ENCODE assay signal across 8 cellular contexts in genomic region chr19:49019242-49019932, GRCh38. TPM values are rescaled to one million over a fixed set of nuclear protein-coding genes. Genes with fewer than 3 reads are reported as not detected.
DNase-seq lines count a peak whose midpoint lies in the region; ATAC-seq, FAIRE-seq and TF ChIP-seq lines count a peak whose summit lies in the region.

No MANE protein-coding gene starts in this region.

- no peak for TF ChIP-seq POLR2A in GM12892 (IDR thresholded peaks at IDR 0.05; ENCODE audit: low read depth, low read length)
- TF ChIP-seq POLR2A in H1 (IDR thresholded peaks at IDR 0.05; ENCODE audit: control extremely low read depth in 1 of 2, low read depth in 2 of 2, low read length in 2 of 2): no peak

- H3K4ac ChIP-seq in H1 (replicated peaks; ENCODE audit: insufficient read length, low read depth, low read length): no peak overlapping the region

- no peak overlapping the region for H4K8ac ChIP-seq in H1 (ENCODE audit: extremely low read depth, insufficient read depth, low read length)

- no peak overlapping the region for H4K91ac ChIP-seq in H1 (replicated peaks; ENCODE audit: insufficient read length, low read length)

- H3K4me2 ChIP-seq in H1 (ENCODE audit: insufficient read depth in 1 of 2, low read depth in 2 of 2, low read length in 2 of 2): peak overlapping the region; percentile 31 to 78; a peak in 3 of 4 replicates

- peaks cover 0 to 17% (median 8%) of the 10 kb centered on the region in 4 experiments; a peak in 5 of 7 replicates for H3K4me1 ChIP-seq in H1 (replicated peaks in 1 of 4; ENCODE audit: control insufficient read depth in 3 of 4, insufficient read depth in 4 of 4, low read length in 3 of 4)

- H2BK20ac ChIP-seq in H1 (ENCODE audit: low read length): no peak overlapping the region

- H2BK15ac ChIP-seq in H1 (ENCODE audit: low read length): no peak overlapping the region

- no peak overlapping the region for H2AK5ac ChIP-seq in H1 (ENCODE audit: low read depth, low read length)

- peak overlapping the region; percentile 82 for H3K4me3 Mint-ChIP-seq in activated CD4-positive, alpha-beta memory T cell treated with anti-CD3 and anti-CD28 coated beads, Interleukin-2, amount 10 ng/mL, durations not matched to agents 7 days and 5 days

- FAIRE-seq in GM12892 (lab: Jason Lieb, UNC): no peak
- no peak for FAIRE-seq in H1 (lab: Jason Lieb, UNC)

- peak; percentile 70 for DNase-seq in GM12892 (ENCODE audit: insufficient read length)
- DNase-seq in NCI-H2107 treated with DMSO at 0.1 percent for 48 hours (lab: John Stamatoyannopoulos, UW; ENCODE audit: unreplicated experiment): peak; percentile 20
- DNase-seq in activated CD4-positive, alpha-beta memory T cell treated with anti-CD3 and anti-CD28 coated beads, Interleukin-2, amount 10 ng/mL, durations not matched to agents 7 days and 5 days: peak; percentile 71
- DNase-seq in H1 (ENCODE audit: low read depth in 1 of 2, low spot score in 2 of 2): peak; percentile 29 to 92
- peak; percentile 22 for DNase-seq in myocyte (ENCODE audit: low read depth)
- DNase-seq in stimulated activated naive CD8-positive, alpha-beta T cell treated with anti-CD3 and anti-CD28 coated beads, Interleukin-15, Interleukin-2, amounts not matched to agents 100 U/mL and 50 U/mL, for 24 hours: peak; percentile 74

- no peak overlapping the region for H3K9ac ChIP-seq in H1 (replicated peaks in 1 of 4; ENCODE audit: extremely low read depth in 1 of 4, low read depth in 3 of 4, low read length in 3 of 4)

- H3K79me2 ChIP-seq in H1 (ENCODE audit: control insufficient read depth in 1 of 2, insufficient read depth in 2 of 2, low read length in 2 of 2): no peaks in the 10 kb centered on the region

- H3K9me3 ChIP-seq in H1 (ENCODE audit: insufficient read depth in 2 of 2, low read depth in 1 of 2, low read length in 1 of 2): no peaks in the 10 kb centered on the region

- peak overlapping the region in 2 of 4 experiments; percentile 17 to 50; a peak in 4 of 8 replicates for H3K4me3 ChIP-seq in H1 (ENCODE audit: extremely low read depth in 1 of 4, insufficient read depth in 2 of 4, low read depth in 3 of 4, low read length in 4 of 4)

- no peak overlapping the region for H4K5ac ChIP-seq in H1 (ENCODE audit: insufficient read length, low read depth, low read length)

- H2BK5ac ChIP-seq in H1 (ENCODE audit: low read depth, low read length): no peak overlapping the region

- no peak overlapping the region for H2BK12ac ChIP-seq in H1 (ENCODE audit: low read depth, low read length)

- WGBS in H1 (ENCODE audit: extremely low coverage in 1 of 2, insufficient coverage in 1 of 2, insufficient read length in 1 of 2, insufficient replicate concordance in 2 of 2, low coverage in 1 of 2, low lambda C conversion rate in 2 of 2, missing lambda C conversion rate in 1 of 2), 2 experiments: 42% methylated on average over 35 of the region's 41 CpGs; no CpG with 5 or more reads in 1 of the 2 experiments

- H3K79me1 ChIP-seq in H1 (ENCODE audit: low read depth, low read length): no peaks in the 10 kb centered on the region

- H3K36me3 ChIP-seq in H1 (ENCODE audit: control insufficient read depth in 2 of 4, insufficient read depth in 4 of 4, low read length in 3 of 4): peaks cover 5 to 18% (median 10%) of the 10 kb centered on the region in 4 experiments; a peak in 7 of 8 replicates

- H3K27me3 ChIP-seq in H1 (replicated peaks in 1 of 4; ENCODE audit: control insufficient read depth in 3 of 4, extremely low read depth in 1 of 4, insufficient read depth in 3 of 4, low read length in 3 of 4): peaks cover 0 to 15% (median 12%) of the 10 kb centered on the region in 4 experiments; a peak in 6 of 7 replicates

- no peak overlapping the region for H2BK120ac ChIP-seq in H1 (replicated peaks; ENCODE audit: low read depth, low read length)

- H3K23ac ChIP-seq in H1 (ENCODE audit: insufficient read length): no peak overlapping the region

- peaks cover 9% of the 10 kb centered on the region for H3K27me3 Mint-ChIP-seq in activated CD4-positive, alpha-beta memory T cell treated with anti-CD3 and anti-CD28 coated beads, Interleukin-2, amount 10 ng/mL, durations not matched to agents 7 days and 5 days

- H2AFZ ChIP-seq in H1 (ENCODE audit: low read length): no peak overlapping the region

- POLR2A ChIA-PET in activated CD4-positive, alpha-beta memory T cell treated with anti-CD3 and anti-CD28 coated beads, Interleukin-2, amount 10 ng/mL, durations not matched to agents 7 days and 5 days (lab: Charles Lee): interaction anchor here (0.6 to 2.7 kb wide), 2 partner anchors 26 to 33 kb away, joined by 3 to 15 read pairs; partner anchors contain the start of genes GYS1 and RUVBL2
- POLR2A ChIA-PET in H1 (lab: Charles Lee; ENCODE audit: partially characterized antibody): interaction anchor here (0.6 to 1.5 kb wide), 12 partner anchors 9 to 209 kb away, joined by 3 to 6 read pairs (median 3); partner anchors contain the start of genes BCAT2, GYS1 and LIN7B

- peaks cover 6% of the 10 kb centered on the region; the same call in 1 of the 2 replicates for H3K23me2 ChIP-seq in H1 (ENCODE audit: low read depth, low read length)

- H4K20me1 ChIP-seq in H1 (replicated peaks in 1 of 2; ENCODE audit: control insufficient read depth in 1 of 2, insufficient read depth in 2 of 2, low read length in 2 of 2): peaks cover 0 to 2% of the 10 kb centered on the region in 2 experiments

- peak; percentile 58 to 95 (median 64) for TF ChIP-seq CTCF in H1 (IDR thresholded peaks at IDR 0.05; ENCODE audit: control extremely low read depth in 1 of 3, insufficient read depth in 1 of 3, low read depth in 1 of 3, low read length in 3 of 3)

- CTCF ChIA-PET in activated CD4-positive, alpha-beta memory T cell treated with anti-CD3 and anti-CD28 coated beads, Interleukin-2, amount 10 ng/mL, durations not matched to agents 7 days and 5 days (lab: Charles Lee): interaction anchor here (0.8 to 6.0 kb wide), 6 partner anchors 12 to 179 kb away, joined by 3 to 52 read pairs (median 3); partner anchors contain the start of genes CGB2, GYS1 and RUVBL2
- CTCF ChIA-PET in H1 (lab: Charles Lee; ENCODE audit: partially characterized antibody): interaction anchor here (0.6 to 8.1 kb wide), 15 partner anchors 10 to 325 kb away, joined by 3 to 46 read pairs (median 4); partner anchors contain the start of genes CGB2, CGB7, GYS1 and RUVBL2

- peak; percentile 12 to 28; a peak in 2 of 4 replicates for TF ChIP-seq RAD21 in H1 (IDR thresholded peaks at IDR 0.05 in 1 of 2, conservative IDR thresholded peaks at IDR 0.05 in 1 of 2; ENCODE audit: low read depth in 2 of 2, low read length in 2 of 2)

- H3K56ac ChIP-seq in H1 (replicated peaks; ENCODE audit: insufficient read length, low read depth, low read length): no peak overlapping the region

- no peak overlapping the region for H3K14ac ChIP-seq in H1 (ENCODE audit: insufficient read length)

- H3K27ac ChIP-seq in H1 (ENCODE audit: low read depth, low read length): no peak overlapping the region

- peaks cover 4% of the 10 kb centered on the region for H3K36me3 Mint-ChIP-seq in activated CD4-positive, alpha-beta memory T cell treated with anti-CD3 and anti-CD28 coated beads, Interleukin-2, amount 10 ng/mL, durations not matched to agents 7 days and 5 days (ENCODE audit: low read depth)

- no peak for TF ChIP-seq EP300 in H1 (IDR thresholded peaks at IDR 0.05; ENCODE audit: borderline replicate concordance in 1 of 2, low read depth in 2 of 2, low read length in 2 of 2)

- peaks cover 38% of the 10 kb centered on the region for H3K4me1 Mint-ChIP-seq in activated CD4-positive, alpha-beta memory T cell treated with anti-CD3 and anti-CD28 coated beads, Interleukin-2, amount 10 ng/mL, durations not matched to agents 7 days and 5 days

- no peak overlapping the region for H3K18ac ChIP-seq in H1 (ENCODE audit: extremely low read depth, low read length)

- ATAC-seq in stimulated activated naive CD8-positive, alpha-beta T cell treated with anti-CD3 and anti-CD28 coated beads, Interleukin-15, Interleukin-2, amounts not matched to agents 100 U/mL and 50 U/mL, for 24 hours: peak; percentile 17
- ATAC-seq in GM21619 (IDR thresholded peaks at IDR 0.05; ENCODE audit: unreplicated experiment) (no peak), GM21737 (IDR thresholded peaks at IDR 0.05; ENCODE audit: unreplicated experiment) (no peak)

- H3K27ac Mint-ChIP-seq in activated CD4-positive, alpha-beta memory T cell treated with anti-CD3 and anti-CD28 coated beads, Interleukin-2, amount 10 ng/mL, durations not matched to agents 7 days and 5 days: peak overlapping the region; percentile 62

- H3K9me3 Mint-ChIP-seq in activated CD4-positive, alpha-beta memory T cell treated with anti-CD3 and anti-CD28 coated beads, Interleukin-2, amount 10 ng/mL, durations not matched to agents 7 days and 5 days: no peaks in the 10 kb centered on the region

RNA-seq across cellular contexts. Expression of gene LHB, which starts 2.5 kb away (rescaled TPM):
- polyA plus RNA-seq in GM12892 (2012; ENCODE audit: missing spikeins): not detected
- under 1 TPM; 0.63 to 0.88 TPM for total RNA-seq in activated CD4-positive, alpha-beta memory T cell treated with anti-CD3 and anti-CD28 coated beads, Interleukin-2, amount 10 ng/mL, durations not matched to agents 7 days and 5 days
- total RNA-seq in H1 (2021; fragmentation: NEBNext Ultra II Directional; extraction: Animal tissue kit (Norgen Biotek cat#: 25700)): not detected in 2 replicates
- 0.53 and 1.2 TPM in 2 replicates for polyA plus RNA-seq in H1 (2011; rRNA removed)
- 0.32 TPM for polyA plus RNA-seq in H1 (2011; cell fraction: cytosol; rRNA removed)
- polyA plus RNA-seq in H1 (2011; cell fraction: nucleus; rRNA removed): 4.1 TPM
- 0.51 to 0.84 TPM (median 0.60 TPM) in 3 of 4 replicates, not detected in the other for polyA plus RNA-seq in H1 (2012, experiment 1 of 2)
- polyA plus RNA-seq in H1 (2012, experiment 2 of 2): not detected
- 0.28 TPM for polyA plus RNA-seq in H1 (2013, experiment 1 of 2)
- polyA plus RNA-seq in H1 (2013, experiment 2 of 2): not detected
- not detected in 2 replicates for polyA minus RNA-seq in H1 (2011; rRNA and poly(A)+ RNA removed)
- polyA minus RNA-seq in H1 (2011; cell fraction: cytosol; rRNA and poly(A)+ RNA removed): not detected
- polyA minus RNA-seq in H1 (2011; cell fraction: nucleus; rRNA and poly(A)+ RNA removed): not detected
- not detected in 2 replicates for total RNA-seq in myocyte
- 0.72 TPM for polyA plus RNA-seq in myocyte (2012)

RNA-seq across cellular contexts. Expression of gene CGB3, which starts 4.7 kb away (rescaled TPM):
- not detected for polyA plus RNA-seq in GM12892 (2012; ENCODE audit: missing spikeins)
- not detected for total RNA-seq in activated CD4-positive, alpha-beta memory T cell treated with anti-CD3 and anti-CD28 coated beads, Interleukin-2, amount 10 ng/mL, durations not matched to agents 7 days and 5 days
- not detected in 2 replicates for total RNA-seq in H1 (2021; fragmentation: NEBNext Ultra II Directional; extraction: Animal tissue kit (Norgen Biotek cat#: 25700))
- 0.09 TPM in 1 of 2 replicates, not detected in the other for polyA plus RNA-seq in H1 (2011; rRNA removed)
- polyA plus RNA-seq in H1 (2011; cell fraction: cytosol; rRNA removed): not detected
- not detected for polyA plus RNA-seq in H1 (2011; cell fraction: nucleus; rRNA removed)
- polyA plus RNA-seq in H1 (2012, experiment 1 of 2): not detected in 4 replicates
- 0.50 TPM for polyA plus RNA-seq in H1 (2012, experiment 2 of 2)
- 0.12 TPM for polyA plus RNA-seq in H1 (2013, experiment 1 of 2)
- not detected for polyA plus RNA-seq in H1 (2013, experiment 2 of 2)
- not detected in 2 replicates for polyA minus RNA-seq in H1 (2011; rRNA and poly(A)+ RNA removed)
- not detected for polyA minus RNA-seq in H1 (2011; cell fraction: cytosol; rRNA and poly(A)+ RNA removed)
- not detected for polyA minus RNA-seq in H1 (2011; cell fraction: nucleus; rRNA and poly(A)+ RNA removed)
- not detected in 2 replicates for total RNA-seq in myocyte
- polyA plus RNA-seq in myocyte (2012): not detected

RNA-seq across cellular contexts. Expression of gene CGB2, which starts 12.3 kb away (rescaled TPM):
- not detected for polyA plus RNA-seq in GM12892 (2012; ENCODE audit: missing spikeins)
- total RNA-seq in activated CD4-positive, alpha-beta memory T cell treated with anti-CD3 and anti-CD28 coated beads, Interleukin-2, amount 10 ng/mL, durations not matched to agents 7 days and 5 days: not detected
- 0.71 TPM in 1 of 2 replicates, not detected in the other for total RNA-seq in H1 (2021; fragmentation: NEBNext Ultra II Directional; extraction: Animal tissue kit (Norgen Biotek cat#: 25700))
- polyA plus RNA-seq in H1 (2011; rRNA removed): 3.2 and 3.9 TPM in 2 replicates
- polyA plus RNA-seq in H1 (2011; cell fraction: cytosol; rRNA removed): 1.5 TPM
- polyA plus RNA-seq in H1 (2011; cell fraction: nucleus; rRNA removed): 2.2 TPM
- polyA plus RNA-seq in H1 (2012, experiment 1 of 2): 0.87 to 1.4 TPM (median 1.4 TPM) in 3 of 4 replicates, not detected in the other
- polyA plus RNA-seq in H1 (2012, experiment 2 of 2): 1.2 TPM
- 0.95 TPM for polyA plus RNA-seq in H1 (2013, experiment 1 of 2)
- 1.2 TPM for polyA plus RNA-seq in H1 (2013, experiment 2 of 2)
- 0.34 and 1.3 TPM in 2 replicates for polyA minus RNA-seq in H1 (2011; rRNA and poly(A)+ RNA removed)
- polyA minus RNA-seq in H1 (2011; cell fraction: cytosol; rRNA and poly(A)+ RNA removed): not detected
- not detected for polyA minus RNA-seq in H1 (2011; cell fraction: nucleus; rRNA and poly(A)+ RNA removed)
- total RNA-seq in myocyte: not detected in 2 replicates
- polyA plus RNA-seq in myocyte (2012): 0.39 TPM

RNA-seq across cellular contexts. Expression of gene CGB1, which starts 17.3 kb away (rescaled TPM):
- polyA plus RNA-seq in GM12892 (2012; ENCODE audit: missing spikeins): not detected
- total RNA-seq in activated CD4-positive, alpha-beta memory T cell treated with anti-CD3 and anti-CD28 coated beads, Interleukin-2, amount 10 ng/mL, durations not matched to agents 7 days and 5 days: not detected
- not detected in 2 replicates for total RNA-seq in H1 (2021; fragmentation: NEBNext Ultra II Directional; extraction: Animal tissue kit (Norgen Biotek cat#: 25700))
- polyA plus RNA-seq in H1 (2011; rRNA removed): 0.83 TPM in 1 of 2 replicates, not detected in the other
- not detected for polyA plus RNA-seq in H1 (2011; cell fraction: cytosol; rRNA removed)
- not detected for polyA plus RNA-seq in H1 (2011; cell fraction: nucleus; rRNA removed)
- not detected in 4 replicates for polyA plus RNA-seq in H1 (2012, experiment 1 of 2)
- not detected for polyA plus RNA-seq in H1 (2012, experiment 2 of 2)
- not detected for polyA plus RNA-seq in H1 (2013, experiment 1 of 2)
- not detected for polyA plus RNA-seq in H1 (2013, experiment 2 of 2)
- not detected in 2 replicates for polyA minus RNA-seq in H1 (2011; rRNA and poly(A)+ RNA removed)
- not detected for polyA minus RNA-seq in H1 (2011; cell fraction: cytosol; rRNA and poly(A)+ RNA removed)
- not detected for polyA minus RNA-seq in H1 (2011; cell fraction: nucleus; rRNA and poly(A)+ RNA removed)
- total RNA-seq in myocyte: not detected in 2 replicates
- 0.33 TPM for polyA plus RNA-seq in myocyte (2012)

RNA-seq across cellular contexts. Expression of gene CGB5, which starts 24.3 kb away (rescaled TPM):
- polyA plus RNA-seq in GM12892 (2012; ENCODE audit: missing spikeins): not detected
- total RNA-seq in activated CD4-positive, alpha-beta memory T cell treated with anti-CD3 and anti-CD28 coated beads, Interleukin-2, amount 10 ng/mL, durations not matched to agents 7 days and 5 days: not detected
- total RNA-seq in H1 (2021; fragmentation: NEBNext Ultra II Directional; extraction: Animal tissue kit (Norgen Biotek cat#: 25700)): 0.63 TPM in 1 of 2 replicates, not detected in the other
- 0.68 and 0.83 TPM in 2 replicates for polyA plus RNA-seq in H1 (2011; rRNA removed)
- polyA plus RNA-seq in H1 (2011; cell fraction: cytosol; rRNA removed): 0.16 TPM
- 0.51 TPM for polyA plus RNA-seq in H1 (2011; cell fraction: nucleus; rRNA removed)
- polyA plus RNA-seq in H1 (2012, experiment 1 of 2): 0.25 to 0.85 TPM (median 0.29 TPM) in 3 of 4 replicates, not detected in the other
- not detected for polyA plus RNA-seq in H1 (2012, experiment 2 of 2)
- 0.14 TPM for polyA plus RNA-seq in H1 (2013, experiment 1 of 2)
- 0.22 TPM for polyA plus RNA-seq in H1 (2013, experiment 2 of 2)
- polyA minus RNA-seq in H1 (2011; rRNA and poly(A)+ RNA removed): 0.22 TPM in 1 of 2 replicates, not detected in the other
- polyA minus RNA-seq in H1 (2011; cell fraction: cytosol; rRNA and poly(A)+ RNA removed): not detected
- not detected for polyA minus RNA-seq in H1 (2011; cell fraction: nucleus; rRNA and poly(A)+ RNA removed)
- total RNA-seq in myocyte: not detected in 2 replicates
- not detected for polyA plus RNA-seq in myocyte (2012)

Comparison
In these comparisons a context has a peak if more than half of its experiments do, and no peak if none do; other contexts are left out.
1. DNase-seq: peak in every context shown above with its lines; median percentile 74 in stimulated activated naive CD8-positive, alpha-beta T cell treated with anti-CD3 and anti-CD28 coated beads, Interleukin-15, Interleukin-2, amounts not matched to agents 100 U/mL and 50 U/mL, for 24 hours; 71 in activated CD4-positive, alpha-beta memory T cell treated with anti-CD3 and anti-CD28 coated beads, Interleukin-2, amount 10 ng/mL, durations not matched to agents 7 days and 5 days; 70 in GM12892; 60 in H1; 22 in myocyte; 20 in NCI-H2107 treated with DMSO at 0.1 percent for 48 hours.